Comparison of ENCODE assay signal across 1 cellular context in the genomic region with DNA sequence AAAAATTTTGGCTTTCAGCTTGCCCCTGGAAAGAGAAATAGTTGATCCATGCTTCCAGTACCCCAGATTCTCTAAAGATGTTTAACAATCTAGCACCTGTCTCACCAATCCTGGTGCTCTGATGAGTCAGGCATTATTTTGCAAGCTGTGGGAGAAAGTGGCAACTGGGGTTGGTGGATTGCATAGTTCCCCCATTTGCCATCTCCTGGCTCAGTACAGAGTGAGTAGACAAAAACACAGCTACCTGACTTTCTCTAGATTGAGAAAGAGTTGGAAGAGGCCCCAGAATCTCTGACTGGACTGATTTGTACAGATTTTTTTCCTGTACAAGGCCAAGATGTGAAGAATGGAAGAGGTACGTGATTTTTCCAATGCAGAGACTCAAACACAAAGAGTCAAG.
TF ChIP-seq lines count a peak whose summit lies in the region.

No MANE protein-coding gene starts in this region.

TF ChIP-seq in GM23338, 12 proteins besides CTCF, POLR2A, EP300 and RAD21 (continued from another document):
- TF ChIP-seq, protein P1, sequence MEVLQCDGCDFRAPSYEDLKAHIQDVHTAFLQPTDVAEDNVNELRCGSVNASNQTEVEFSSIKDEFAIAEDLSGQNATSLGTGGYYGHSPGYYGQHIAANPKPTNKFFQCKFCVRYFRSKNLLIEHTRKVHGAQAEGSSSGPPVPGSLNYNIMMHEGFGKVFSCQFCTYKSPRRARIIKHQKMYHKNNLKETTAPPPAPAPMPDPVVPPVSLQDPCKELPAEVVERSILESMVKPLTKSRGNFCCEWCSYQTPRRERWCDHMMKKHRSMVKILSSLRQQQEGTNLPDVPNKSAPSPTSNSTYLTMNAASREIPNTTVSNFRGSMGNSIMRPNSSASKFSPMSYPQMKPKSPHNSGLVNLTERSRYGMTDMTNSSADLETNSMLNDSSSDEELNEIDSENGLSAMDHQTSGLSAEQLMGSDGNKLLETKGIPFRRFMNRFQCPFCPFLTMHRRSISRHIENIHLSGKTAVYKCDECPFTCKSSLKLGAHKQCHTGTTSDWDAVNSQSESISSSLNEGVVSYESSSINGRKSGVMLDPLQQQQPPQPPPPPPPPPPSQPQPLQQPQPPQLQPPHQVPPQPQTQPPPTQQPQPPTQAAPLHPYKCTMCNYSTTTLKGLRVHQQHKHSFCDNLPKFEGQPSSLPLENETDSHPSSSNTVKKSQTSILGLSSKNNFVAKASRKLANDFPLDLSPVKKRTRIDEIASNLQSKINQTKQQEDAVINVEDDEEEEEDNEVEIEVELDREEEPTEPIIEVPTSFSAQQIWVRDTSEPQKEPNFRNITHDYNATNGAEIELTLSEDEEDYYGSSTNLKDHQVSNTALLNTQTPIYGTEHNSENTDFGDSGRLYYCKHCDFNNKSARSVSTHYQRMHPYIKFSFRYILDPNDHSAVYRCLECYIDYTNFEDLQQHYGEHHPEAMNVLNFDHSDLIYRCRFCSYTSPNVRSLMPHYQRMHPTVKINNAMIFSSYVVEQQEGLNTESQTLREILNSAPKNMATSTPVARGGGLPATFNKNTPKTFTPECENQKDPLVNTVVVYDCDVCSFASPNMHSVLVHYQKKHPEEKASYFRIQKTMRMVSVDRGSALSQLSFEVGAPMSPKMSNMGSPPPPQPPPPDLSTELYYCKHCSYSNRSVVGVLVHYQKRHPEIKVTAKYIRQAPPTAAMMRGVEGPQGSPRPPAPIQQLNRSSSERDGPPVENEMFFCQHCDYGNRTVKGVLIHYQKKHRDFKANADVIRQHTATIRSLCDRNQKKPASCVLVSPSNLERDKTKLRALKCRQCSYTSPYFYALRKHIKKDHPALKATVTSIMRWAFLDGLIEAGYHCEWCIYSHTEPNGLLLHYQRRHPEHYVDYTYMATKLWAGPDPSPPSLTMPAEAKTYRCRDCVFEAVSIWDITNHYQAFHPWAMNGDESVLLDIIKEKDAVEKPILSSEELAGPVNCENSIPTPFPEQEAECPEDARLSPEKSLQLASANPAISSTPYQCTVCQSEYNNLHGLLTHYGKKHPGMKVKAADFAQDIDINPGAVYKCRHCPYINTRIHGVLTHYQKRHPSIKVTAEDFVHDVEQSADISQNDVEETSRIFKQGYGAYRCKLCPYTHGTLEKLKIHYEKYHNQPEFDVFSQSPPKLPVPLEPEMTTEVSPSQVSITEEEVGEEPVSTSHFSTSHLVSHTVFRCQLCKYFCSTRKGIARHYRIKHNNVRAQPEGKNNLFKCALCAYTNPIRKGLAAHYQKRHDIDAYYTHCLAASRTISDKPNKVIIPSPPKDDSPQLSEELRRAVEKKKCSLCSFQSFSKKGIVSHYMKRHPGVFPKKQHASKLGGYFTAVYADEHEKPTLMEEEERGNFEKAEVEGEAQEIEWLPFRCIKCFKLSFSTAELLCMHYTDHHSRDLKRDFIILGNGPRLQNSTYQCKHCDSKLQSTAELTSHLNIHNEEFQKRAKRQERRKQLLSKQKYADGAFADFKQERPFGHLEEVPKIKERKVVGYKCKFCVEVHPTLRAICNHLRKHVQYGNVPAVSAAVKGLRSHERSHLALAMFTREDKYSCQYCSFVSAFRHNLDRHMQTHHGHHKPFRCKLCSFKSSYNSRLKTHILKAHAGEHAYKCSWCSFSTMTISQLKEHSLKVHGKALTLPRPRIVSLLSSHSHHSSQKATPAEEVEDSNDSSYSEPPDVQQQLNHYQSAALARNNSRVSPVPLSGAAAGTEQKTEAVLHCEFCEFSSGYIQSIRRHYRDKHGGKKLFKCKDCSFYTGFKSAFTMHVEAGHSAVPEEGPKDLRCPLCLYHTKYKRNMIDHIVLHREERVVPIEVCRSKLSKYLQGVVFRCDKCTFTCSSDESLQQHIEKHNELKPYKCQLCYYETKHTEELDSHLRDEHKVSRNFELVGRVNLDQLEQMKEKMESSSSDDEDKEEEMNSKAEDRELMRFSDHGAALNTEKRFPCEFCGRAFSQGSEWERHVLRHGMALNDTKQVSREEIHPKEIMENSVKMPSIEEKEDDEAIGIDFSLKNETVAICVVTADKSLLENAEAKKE (CRISPR knock-in tag; IDR thresholded peaks at IDR 0.05), result no peak
- no peak for TF ChIP-seq NANOG (IDR thresholded peaks at IDR 0.05; ENCODE audit: borderline replicate concordance)
- TF ChIP-seq, protein P2, sequence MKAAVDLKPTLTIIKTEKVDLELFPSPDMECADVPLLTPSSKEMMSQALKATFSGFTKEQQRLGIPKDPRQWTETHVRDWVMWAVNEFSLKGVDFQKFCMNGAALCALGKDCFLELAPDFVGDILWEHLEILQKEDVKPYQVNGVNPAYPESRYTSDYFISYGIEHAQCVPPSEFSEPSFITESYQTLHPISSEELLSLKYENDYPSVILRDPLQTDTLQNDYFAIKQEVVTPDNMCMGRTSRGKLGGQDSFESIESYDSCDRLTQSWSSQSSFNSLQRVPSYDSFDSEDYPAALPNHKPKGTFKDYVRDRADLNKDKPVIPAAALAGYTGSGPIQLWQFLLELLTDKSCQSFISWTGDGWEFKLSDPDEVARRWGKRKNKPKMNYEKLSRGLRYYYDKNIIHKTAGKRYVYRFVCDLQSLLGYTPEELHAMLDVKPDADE (IDR thresholded peaks at IDR 0.05), result no peak
- no peak for TF ChIP-seq ZNF114 (CRISPR knock-in tag; IDR thresholded peaks at IDR 0.05)
- TF ChIP-seq JUNB (IDR thresholded peaks at IDR 0.05; ENCODE audit: unreplicated experiment), result no peak
- TF ChIP-seq ZNF331 (CRISPR knock-in tag; IDR thresholded peaks at IDR 0.05; ENCODE audit: low read depth), result no peak
- TF ChIP-seq EZH2 (IDR thresholded peaks at IDR 0.05; ENCODE audit: low read depth, unreplicated experiment), result no peak
- TF ChIP-seq EZH2phosphoT487 (IDR thresholded peaks at IDR 0.05; ENCODE audit: unreplicated experiment), result no peak
TF ChIP-seq in GM23338: peak in this region for 0.
